ENCODE assay signal across 8 cellular contexts in the genomic region with DNA sequence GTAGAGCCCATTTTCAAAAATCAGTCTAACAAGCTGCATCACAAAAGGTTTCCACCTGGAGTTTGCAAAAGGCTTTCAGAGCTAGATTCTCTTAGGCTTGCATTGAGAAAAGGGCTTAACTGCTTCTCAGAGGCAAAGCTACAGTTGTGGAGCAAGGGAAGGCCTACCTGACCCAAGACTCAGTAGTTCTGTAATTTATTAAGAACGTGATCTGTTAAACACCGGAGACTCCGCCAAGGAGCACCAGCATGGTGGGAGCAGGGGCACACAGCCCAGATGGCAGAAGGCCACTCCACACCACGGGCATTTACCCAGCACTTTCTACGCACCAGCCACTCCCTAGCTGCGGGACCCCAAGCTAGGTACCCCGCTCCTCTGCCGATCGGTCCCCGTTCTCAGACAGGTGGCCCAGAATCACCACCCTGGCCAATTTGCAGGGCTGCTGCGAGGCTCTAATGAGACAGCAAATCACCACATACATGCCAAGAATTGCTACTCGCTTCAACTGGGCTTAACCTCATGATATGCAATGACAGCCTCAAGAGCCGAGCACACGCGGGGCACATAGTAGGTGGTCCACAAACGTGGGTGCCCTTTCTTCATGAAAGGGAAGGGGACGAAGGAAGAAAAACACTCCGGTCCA. TPM values are rescaled to one million over a fixed set of nuclear protein-coding genes. Genes with fewer than 3 reads are reported as not detected.
DNase-seq lines count a peak whose midpoint lies in the region; ATAC-seq and TF ChIP-seq lines count a peak whose summit lies in the region.

No MANE protein-coding gene starts in this region.

- CTCF ChIA-PET in T-cell (lab: Charles Lee) = interaction anchor here (0.5 to 3.4 kb wide), 21 partner anchors 9 to 224 kb away, joined by 3 to 66 read pairs (median 6); a partner anchor contains a TSS

- H3K27ac Mint-ChIP-seq in T-cell (peak overlapping the region; percentile 69 to 94), osteocyte (ENCODE audit: unreplicated experiment) (no peak overlapping the region)

- no peaks in the 10 kb centered on the region for H3K27me3 ChIP-seq in esophagus muscularis mucosa

- no peak for TF ChIP-seq POLR2A in esophagus muscularis mucosa (IDR thresholded peaks at IDR 0.05; ENCODE audit: low read depth)

- H3K4me1 Mint-ChIP-seq in T-cell (peaks cover 22 to 33% (median 27%) of the 10 kb centered on the region in 3 donors), osteocyte (ENCODE audit: unreplicated experiment) (peaks cover 24% of the 10 kb centered on the region)

- H3K9me3 Mint-ChIP-seq in T-cell (no peaks in the 10 kb centered on the region), osteocyte (ENCODE audit: unreplicated experiment) (no peaks in the 10 kb centered on the region)

- intact Hi-C loops in esophagus muscularis mucosa (cut with DNase I) = loop anchor here (2.0 to 10.0 kb wide), 3 partner anchors 42 to 141 kb away; no protein-coding TSS in a partner anchor

- no peaks in the 10 kb centered on the region for H3K27me3 Mint-ChIP-seq in T-cell
- no peaks in the 10 kb centered on the region for H3K27me3 Mint-ChIP-seq in osteocyte (ENCODE audit: unreplicated experiment)

- H3K4me3 ChIP-seq in esophagus muscularis mucosa = peak overlapping the region; percentile 70 to 98 (median 84)

- H3K4me3 Mint-ChIP-seq in T-cell (peak overlapping the region; percentile 80 to 89 (median 82)), osteocyte (ENCODE audit: unreplicated experiment) (peak overlapping the region; percentile 82)

- no peaks in the 10 kb centered on the region for H3K36me3 ChIP-seq in esophagus muscularis mucosa

- no peaks in the 10 kb centered on the region for H3K9me3 ChIP-seq in esophagus muscularis mucosa

- no peak for TF ChIP-seq CTCF in esophagus muscularis mucosa (IDR thresholded peaks at IDR 0.05)
- TF ChIP-seq CTCF in osteocyte (IDR thresholded peaks at IDR 0.05) = no peak

- no peak for ATAC-seq in T-cell (replicated peaks in 1 of 4)

- no peak for TF ChIP-seq EP300 in esophagus muscularis mucosa (IDR thresholded peaks at IDR 0.05)

- POLR2A ChIA-PET in T-cell (lab: Charles Lee) = interaction anchor here in 1 of 2 donors (0.5 kb wide), 1 partner anchor 1327 kb away, joined by 3 read pairs; no protein-coding TSS in a partner anchor

- H3K36me3 Mint-ChIP-seq in T-cell (no peaks in the 10 kb centered on the region), osteocyte (ENCODE audit: unreplicated experiment) (no peaks in the 10 kb centered on the region)

- peak overlapping the region; percentile 97 to 99 (median 99) for H3K27ac ChIP-seq in esophagus muscularis mucosa (replicated peaks in 1 of 4)

- H3K4me1 ChIP-seq in esophagus muscularis mucosa = peaks cover 29 to 66% (median 63%) of the 10 kb centered on the region in 4 donors

- DNase-seq in NCI-H748 (lab: John Stamatoyannopoulos, UW; ENCODE audit: unreplicated experiment) (peak; percentile 54), NCI-H748 treated with DMSO at 0.1 percent for 48 hours (lab: John Stamatoyannopoulos, UW) (no peak), T-cell (peak in 2 of 34 experiments; percentile 9 to 15), esophagus muscularis mucosa (ENCODE audit: extremely low spot score) (no peak), osteocyte (ENCODE audit: extremely low spot score, unreplicated experiment) (no peak), NCI-H524 treated with DMSO at 0.1 percent for 48 hours (lab: John Stamatoyannopoulos, UW) (no peak), ureter (ENCODE audit: low spot score) (no peak), midbrain (lab: John Stamatoyannopoulos, UW) (no peak)

- 22% methylated on average over 7 of the region's 18 CpGs for WGBS in esophagus muscularis mucosa

RNA-seq across cellular contexts. Expression of a gene that starts 1.5 kb away (rescaled TPM):
- total RNA-seq in T-cell = 10 to 100 TPM; 28.0 to 43.0 (median 39.5) TPM
- 100 to 1,000 TPM; 108 to 221 (median 138) TPM for total RNA-seq in esophagus muscularis mucosa
- total RNA-seq in osteocyte = 31.2 and 32.8 TPM in 2 replicates
- total RNA-seq in ureter = 70.4 TPM
